ENCODE assay signal across 1 cellular context in the genomic region with DNA sequence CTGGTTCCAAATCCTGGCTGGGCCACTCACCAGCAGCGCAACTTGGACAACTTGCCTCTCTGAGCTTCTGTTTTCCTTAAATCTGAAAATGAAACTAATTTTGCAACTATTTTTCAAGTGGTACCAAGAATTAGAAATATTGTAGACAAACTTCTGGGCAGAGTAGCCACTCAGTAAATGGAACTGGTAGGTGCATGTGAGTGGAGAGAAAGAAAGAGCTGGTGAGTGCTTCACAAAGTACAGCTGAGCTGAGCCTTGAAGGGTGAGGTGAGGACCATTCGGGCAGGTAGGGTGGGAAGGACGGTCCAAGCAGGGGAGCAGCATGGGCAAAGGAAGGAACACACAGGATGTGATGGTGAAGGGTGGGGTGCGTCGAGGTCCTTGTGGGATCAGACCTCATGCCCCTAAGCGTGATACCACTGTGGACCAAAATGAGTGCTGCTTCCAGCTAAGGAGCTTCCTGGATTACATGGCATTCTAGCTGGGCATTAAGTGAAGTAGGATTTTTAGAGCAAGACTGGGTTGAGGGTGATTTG.
TF ChIP-seq lines count a peak whose summit lies in the region.

No MANE protein-coding gene starts in this region.

TF ChIP-seq in GM23338, 12 proteins besides CTCF, POLR2A, EP300 and RAD21 (continued from another document):
- TF ChIP-seq, protein P1, sequence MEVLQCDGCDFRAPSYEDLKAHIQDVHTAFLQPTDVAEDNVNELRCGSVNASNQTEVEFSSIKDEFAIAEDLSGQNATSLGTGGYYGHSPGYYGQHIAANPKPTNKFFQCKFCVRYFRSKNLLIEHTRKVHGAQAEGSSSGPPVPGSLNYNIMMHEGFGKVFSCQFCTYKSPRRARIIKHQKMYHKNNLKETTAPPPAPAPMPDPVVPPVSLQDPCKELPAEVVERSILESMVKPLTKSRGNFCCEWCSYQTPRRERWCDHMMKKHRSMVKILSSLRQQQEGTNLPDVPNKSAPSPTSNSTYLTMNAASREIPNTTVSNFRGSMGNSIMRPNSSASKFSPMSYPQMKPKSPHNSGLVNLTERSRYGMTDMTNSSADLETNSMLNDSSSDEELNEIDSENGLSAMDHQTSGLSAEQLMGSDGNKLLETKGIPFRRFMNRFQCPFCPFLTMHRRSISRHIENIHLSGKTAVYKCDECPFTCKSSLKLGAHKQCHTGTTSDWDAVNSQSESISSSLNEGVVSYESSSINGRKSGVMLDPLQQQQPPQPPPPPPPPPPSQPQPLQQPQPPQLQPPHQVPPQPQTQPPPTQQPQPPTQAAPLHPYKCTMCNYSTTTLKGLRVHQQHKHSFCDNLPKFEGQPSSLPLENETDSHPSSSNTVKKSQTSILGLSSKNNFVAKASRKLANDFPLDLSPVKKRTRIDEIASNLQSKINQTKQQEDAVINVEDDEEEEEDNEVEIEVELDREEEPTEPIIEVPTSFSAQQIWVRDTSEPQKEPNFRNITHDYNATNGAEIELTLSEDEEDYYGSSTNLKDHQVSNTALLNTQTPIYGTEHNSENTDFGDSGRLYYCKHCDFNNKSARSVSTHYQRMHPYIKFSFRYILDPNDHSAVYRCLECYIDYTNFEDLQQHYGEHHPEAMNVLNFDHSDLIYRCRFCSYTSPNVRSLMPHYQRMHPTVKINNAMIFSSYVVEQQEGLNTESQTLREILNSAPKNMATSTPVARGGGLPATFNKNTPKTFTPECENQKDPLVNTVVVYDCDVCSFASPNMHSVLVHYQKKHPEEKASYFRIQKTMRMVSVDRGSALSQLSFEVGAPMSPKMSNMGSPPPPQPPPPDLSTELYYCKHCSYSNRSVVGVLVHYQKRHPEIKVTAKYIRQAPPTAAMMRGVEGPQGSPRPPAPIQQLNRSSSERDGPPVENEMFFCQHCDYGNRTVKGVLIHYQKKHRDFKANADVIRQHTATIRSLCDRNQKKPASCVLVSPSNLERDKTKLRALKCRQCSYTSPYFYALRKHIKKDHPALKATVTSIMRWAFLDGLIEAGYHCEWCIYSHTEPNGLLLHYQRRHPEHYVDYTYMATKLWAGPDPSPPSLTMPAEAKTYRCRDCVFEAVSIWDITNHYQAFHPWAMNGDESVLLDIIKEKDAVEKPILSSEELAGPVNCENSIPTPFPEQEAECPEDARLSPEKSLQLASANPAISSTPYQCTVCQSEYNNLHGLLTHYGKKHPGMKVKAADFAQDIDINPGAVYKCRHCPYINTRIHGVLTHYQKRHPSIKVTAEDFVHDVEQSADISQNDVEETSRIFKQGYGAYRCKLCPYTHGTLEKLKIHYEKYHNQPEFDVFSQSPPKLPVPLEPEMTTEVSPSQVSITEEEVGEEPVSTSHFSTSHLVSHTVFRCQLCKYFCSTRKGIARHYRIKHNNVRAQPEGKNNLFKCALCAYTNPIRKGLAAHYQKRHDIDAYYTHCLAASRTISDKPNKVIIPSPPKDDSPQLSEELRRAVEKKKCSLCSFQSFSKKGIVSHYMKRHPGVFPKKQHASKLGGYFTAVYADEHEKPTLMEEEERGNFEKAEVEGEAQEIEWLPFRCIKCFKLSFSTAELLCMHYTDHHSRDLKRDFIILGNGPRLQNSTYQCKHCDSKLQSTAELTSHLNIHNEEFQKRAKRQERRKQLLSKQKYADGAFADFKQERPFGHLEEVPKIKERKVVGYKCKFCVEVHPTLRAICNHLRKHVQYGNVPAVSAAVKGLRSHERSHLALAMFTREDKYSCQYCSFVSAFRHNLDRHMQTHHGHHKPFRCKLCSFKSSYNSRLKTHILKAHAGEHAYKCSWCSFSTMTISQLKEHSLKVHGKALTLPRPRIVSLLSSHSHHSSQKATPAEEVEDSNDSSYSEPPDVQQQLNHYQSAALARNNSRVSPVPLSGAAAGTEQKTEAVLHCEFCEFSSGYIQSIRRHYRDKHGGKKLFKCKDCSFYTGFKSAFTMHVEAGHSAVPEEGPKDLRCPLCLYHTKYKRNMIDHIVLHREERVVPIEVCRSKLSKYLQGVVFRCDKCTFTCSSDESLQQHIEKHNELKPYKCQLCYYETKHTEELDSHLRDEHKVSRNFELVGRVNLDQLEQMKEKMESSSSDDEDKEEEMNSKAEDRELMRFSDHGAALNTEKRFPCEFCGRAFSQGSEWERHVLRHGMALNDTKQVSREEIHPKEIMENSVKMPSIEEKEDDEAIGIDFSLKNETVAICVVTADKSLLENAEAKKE (CRISPR knock-in tag; IDR thresholded peaks at IDR 0.05) = no peak
- TF ChIP-seq JUNB (IDR thresholded peaks at IDR 0.05; ENCODE audit: unreplicated experiment) = no peak
- TF ChIP-seq, protein P2, sequence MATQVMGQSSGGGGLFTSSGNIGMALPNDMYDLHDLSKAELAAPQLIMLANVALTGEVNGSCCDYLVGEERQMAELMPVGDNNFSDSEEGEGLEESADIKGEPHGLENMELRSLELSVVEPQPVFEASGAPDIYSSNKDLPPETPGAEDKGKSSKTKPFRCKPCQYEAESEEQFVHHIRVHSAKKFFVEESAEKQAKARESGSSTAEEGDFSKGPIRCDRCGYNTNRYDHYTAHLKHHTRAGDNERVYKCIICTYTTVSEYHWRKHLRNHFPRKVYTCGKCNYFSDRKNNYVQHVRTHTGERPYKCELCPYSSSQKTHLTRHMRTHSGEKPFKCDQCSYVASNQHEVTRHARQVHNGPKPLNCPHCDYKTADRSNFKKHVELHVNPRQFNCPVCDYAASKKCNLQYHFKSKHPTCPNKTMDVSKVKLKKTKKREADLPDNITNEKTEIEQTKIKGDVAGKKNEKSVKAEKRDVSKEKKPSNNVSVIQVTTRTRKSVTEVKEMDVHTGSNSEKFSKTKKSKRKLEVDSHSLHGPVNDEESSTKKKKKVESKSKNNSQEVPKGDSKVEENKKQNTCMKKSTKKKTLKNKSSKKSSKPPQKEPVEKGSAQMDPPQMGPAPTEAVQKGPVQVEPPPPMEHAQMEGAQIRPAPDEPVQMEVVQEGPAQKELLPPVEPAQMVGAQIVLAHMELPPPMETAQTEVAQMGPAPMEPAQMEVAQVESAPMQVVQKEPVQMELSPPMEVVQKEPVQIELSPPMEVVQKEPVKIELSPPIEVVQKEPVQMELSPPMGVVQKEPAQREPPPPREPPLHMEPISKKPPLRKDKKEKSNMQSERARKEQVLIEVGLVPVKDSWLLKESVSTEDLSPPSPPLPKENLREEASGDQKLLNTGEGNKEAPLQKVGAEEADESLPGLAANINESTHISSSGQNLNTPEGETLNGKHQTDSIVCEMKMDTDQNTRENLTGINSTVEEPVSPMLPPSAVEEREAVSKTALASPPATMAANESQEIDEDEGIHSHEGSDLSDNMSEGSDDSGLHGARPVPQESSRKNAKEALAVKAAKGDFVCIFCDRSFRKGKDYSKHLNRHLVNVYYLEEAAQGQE (IDR thresholded peaks at IDR 0.05; ENCODE audit: unreplicated experiment) = no peak
- no peak for TF ChIP-seq POLR2AphosphoS5 (IDR thresholded peaks at IDR 0.05; ENCODE audit: low read depth)
